In genomic region chr7:99143853-99144672, GRCh38 we compare ENCODE assay signal across 8 cellular contexts. TPM values are rescaled to one million over a fixed set of nuclear protein-coding genes. Genes with fewer than 3 reads are reported as not detected.
DNase-seq lines count a peak whose midpoint lies in the region; ATAC-seq, FAIRE-seq and TF ChIP-seq lines count a peak whose summit lies in the region.

SMURF1 (minus strand) TSS chr7:99144108; CDS start chr7:99143780, 328 bp downstream.

- CTCF ChIA-PET in IMR-90 (lab: Yijun Ruan, JAX): interaction anchor here (0.7 kb wide), 1 partner anchor 129 kb away, joined by 4 read pairs; no protein-coding TSS in a partner anchor

- dilution Hi-C loops in IMR-90 (cut with HindIII; ENCODE audit: low sequenced_read_pairs, unreplicated experiment): no loop called here

- peak; percentile 58 for ATAC-seq in DND-41 (ENCODE audit: insufficient read depth, low read depth)
- peak; percentile 76 for ATAC-seq in GM21515 (IDR thresholded peaks at IDR 0.05; ENCODE audit: unreplicated experiment)
- ATAC-seq in IMR-90 (ENCODE audit: low read depth): peak; percentile 55
- peak; percentile 62 for ATAC-seq in activated naive CD8-positive, alpha-beta T cell treated with anti-CD3 and anti-CD28 coated beads, Interleukin-2, amount 10 ng/mL, durations not matched to agents 7 days and 5 days (ENCODE audit: low read depth)
- ATAC-seq in Right ventricle myocardium superior (ENCODE audit: poor library complexity): peak; percentile 85
- ATAC-seq in pancreas: peak; percentile 68 to 81 (median 70)

- H3K36me3 ChIP-seq in DND-41 (ENCODE audit: insufficient read depth, low read length): no peaks in the 10 kb centered on the region
- H3K36me3 ChIP-seq in IMR-90 (ENCODE audit: control insufficient read depth, insufficient read depth, low read length): no peaks in the 10 kb centered on the region
- H3K36me3 ChIP-seq in SK-N-MC (ENCODE audit: insufficient read depth, low read length): 0 out of 2 replicates have a peak, but pooled peaks cover 11% of the 10 kb centered on the region
- no peaks in the 10 kb centered on the region for H3K36me3 ChIP-seq in pancreas
- H3K36me3 ChIP-seq in thyroid gland: no peaks in the 10 kb centered on the region

- peaks cover 34% of the 10 kb centered on the region for H3K4me1 Mint-ChIP-seq in activated naive CD8-positive, alpha-beta T cell treated with anti-CD3 and anti-CD28 coated beads, Interleukin-2, amount 10 ng/mL, durations not matched to agents 7 days and 5 days

- peak; percentile 4; the same call in 1 of the 2 replicates for TF ChIP-seq RAD21 in IMR-90 (IDR thresholded peaks at IDR 0.05; ENCODE audit: low read length)

- peak within 1 kb of the TSS; percentile 95 for H3K14ac ChIP-seq in IMR-90 (replicated peaks; ENCODE audit: low read depth, low read length)

- no peaks in the 10 kb centered on the region for H3K9me3 Mint-ChIP-seq in activated naive CD8-positive, alpha-beta T cell treated with anti-CD3 and anti-CD28 coated beads, Interleukin-2, amount 10 ng/mL, durations not matched to agents 7 days and 5 days

- H3K4me1 ChIP-seq in DND-41 (ENCODE audit: insufficient read depth, low read length) (peaks cover 44% of the 10 kb centered on the region), IMR-90 (ENCODE audit: control insufficient read depth, insufficient read depth, low read length) (peaks cover 3% of the 10 kb centered on the region), pancreas (peaks cover 0 to 25% (median 17%) of the 10 kb centered on the region in 3 donors), thyroid gland (peaks cover 12 to 16% of the 10 kb centered on the region in 2 donors)

- peak within 1 kb of the TSS; percentile 92 for H2AK9ac ChIP-seq in IMR-90 (replicated peaks; ENCODE audit: low read depth, low read length, poor library complexity)

- no peaks in the 10 kb centered on the region for H3K9me3 ChIP-seq in DND-41 (ENCODE audit: insufficient read depth, low read length, severe bottlenecking)
- H3K9me3 ChIP-seq in IMR-90 (ENCODE audit: control insufficient read depth, insufficient read depth, low read length): no peaks in the 10 kb centered on the region
- no peaks in the 10 kb centered on the region for H3K9me3 ChIP-seq in SK-N-MC (ENCODE audit: low read depth, low read length)
- no peaks in the 10 kb centered on the region for H3K9me3 ChIP-seq in pancreas
- no peaks in the 10 kb centered on the region for H3K9me3 ChIP-seq in thyroid gland

- H4K20me1 ChIP-seq in DND-41 (ENCODE audit: insufficient read depth, low read length): peaks cover 33% of the 10 kb centered on the region
- H4K20me1 ChIP-seq in IMR-90 (ENCODE audit: insufficient read depth, low read length): peaks cover 25% of the 10 kb centered on the region

- no peak for TF ChIP-seq CTCF in DND-41 (IDR thresholded peaks at IDR 0.05; ENCODE audit: borderline replicate concordance, extremely low read depth, low read length, poor library complexity, severe bottlenecking)
- no peak for TF ChIP-seq CTCF in IMR-90 (conservative IDR thresholded peaks at IDR 0.05; ENCODE audit: low read depth, low read length)
- no peak for TF ChIP-seq CTCF in pancreas (IDR thresholded peaks at IDR 0.05)
- no peak for TF ChIP-seq CTCF in thyroid gland (IDR thresholded peaks at IDR 0.05)

- peak within 1 kb of the TSS; percentile 69 for H4K91ac ChIP-seq in IMR-90 (ENCODE audit: insufficient read depth, low read depth, low read length)

- no peak for FAIRE-seq in pancreas (lab: Jason Lieb, UNC)

- peak within 1 kb of the TSS; percentile 100 for H2AFZ ChIP-seq in DND-41 (ENCODE audit: low read depth, low read length)
- H2AFZ ChIP-seq in IMR-90 (replicated peaks; ENCODE audit: low read length, poor library complexity): peak within 1 kb of the TSS; percentile 96

- POLR2A ChIA-PET in IMR-90 (lab: Charles Lee; ENCODE audit: unreplicated experiment): no interaction called here
- POLR2A ChIA-PET in activated naive CD8-positive, alpha-beta T cell treated with anti-CD3 and anti-CD28 coated beads, Interleukin-2, amount 10 ng/mL, durations not matched to agents 7 days and 5 days (lab: Charles Lee): interaction anchor here (0.6 to 2.1 kb wide), 2 partner anchors 181 to 344 kb away, joined by 6 to 8 read pairs; partner anchors contain the start of gene ARPC1A

- H3K27ac ChIP-seq in DND-41 (ENCODE audit: low read length) (peak within 1 kb of the TSS; percentile 74), IMR-90 (ENCODE audit: insufficient read depth, low read length) (peak within 1 kb of the TSS; percentile 98), SK-N-MC (peak within 1 kb of the TSS; percentile 78), pancreas (peak within 1 kb of the TSS; percentile 93 to 97 (median 94)), thyroid gland (peak within 1 kb of the TSS; percentile 85 to 97 (median 87))

- BruUV-seq in IMR-90 (replicated peaks; lab: Mats Ljungman, UMichigan): no TSS peak

- peak within 1 kb of the TSS; percentile 94 for H4K5ac ChIP-seq in IMR-90 (ENCODE audit: low read depth, low read length)

- H2BK120ac ChIP-seq in IMR-90 (ENCODE audit: low read depth, low read length): peak within 1 kb of the TSS; percentile 63; the same call in 1 of the 2 replicates

- WGBS in IMR-90 (ENCODE audit: extremely low coverage in 2 of 2, insufficient read length in 1 of 2), 2 experiments: 2% methylated on average over 13 of the region's 94 CpGs; no CpG with 5 or more reads in 1 of the 2 experiments
- WGBS in pancreas, 2 donors: 0 to 1% methylated on average over 73 to 94 of the region's 94 CpGs
- whole genome bisulfite sequencing in thyroid gland, 2 donors: 0 to 1% methylated on average over 9 to 15 of the region's 94 CpGs

- H3K27me3 Mint-ChIP-seq in activated naive CD8-positive, alpha-beta T cell treated with anti-CD3 and anti-CD28 coated beads, Interleukin-2, amount 10 ng/mL, durations not matched to agents 7 days and 5 days: peaks cover 15% of the 10 kb centered on the region

- no peak within 1 kb of the TSS for H2BK20ac ChIP-seq in IMR-90 (ENCODE audit: low read depth, low read length)

- H3K27me3 ChIP-seq in DND-41 (ENCODE audit: insufficient read depth, low read length, poor library complexity) (no peaks in the 10 kb centered on the region), IMR-90 (ENCODE audit: control insufficient read depth, insufficient read depth, low read length) (no peaks in the 10 kb centered on the region), pancreas (no peaks in the 10 kb centered on the region), thyroid gland (no peaks in the 10 kb centered on the region)

- H3K4ac ChIP-seq in IMR-90 (ENCODE audit: low read depth, low read length): peak within 1 kb of the TSS; percentile 84

- H3K79me2 ChIP-seq in DND-41 (ENCODE audit: insufficient read depth, low read length): peaks cover 41% of the 10 kb centered on the region

- in situ Hi-C loops in IMR-90 (cut with MboI; ENCODE audit: low sequenced_read_pairs): no loop called here

- peak within 1 kb of the TSS; percentile 91 for H2BK5ac ChIP-seq in IMR-90 (ENCODE audit: low read depth, low read length, poor library complexity, severe bottlenecking)

- intact Hi-C loops in IMR-90 (cut with micrococcal nuclease): loop anchor here (2.0 to 5.0 kb wide), 2 partner anchors 71 to 183 kb away; partner anchors contain the start of gene ARPC1A
- intact Hi-C loops in Right ventricle myocardium superior (cut with DNase I): no loop called here
- intact Hi-C loops in pancreas (cut with DNase I): loop anchor here in 1 of 3 donors (10.0 kb wide), 2 partner anchors 89 to 171 kb away; no protein-coding TSS in a partner anchor
- intact Hi-C loops in thyroid gland (cut with DNase I): loop anchor here (5.0 kb wide), 1 partner anchor 102 kb away; no protein-coding TSS in a partner anchor

- peak within 1 kb of the TSS; percentile 71; the same call in 1 of the 2 replicates for H2AK5ac ChIP-seq in IMR-90 (ENCODE audit: low read depth, low read length)

- peak within 1 kb of the TSS; percentile 91 for H3K27ac Mint-ChIP-seq in activated naive CD8-positive, alpha-beta T cell treated with anti-CD3 and anti-CD28 coated beads, Interleukin-2, amount 10 ng/mL, durations not matched to agents 7 days and 5 days

- peak within 1 kb of the TSS; percentile 54 for H3K56ac ChIP-seq in IMR-90 (ENCODE audit: extremely low read depth, insufficient read depth, low read length)

- peak within 1 kb of the TSS; percentile 87 to 91 for H4K8ac ChIP-seq in IMR-90 (ENCODE audit: low read depth in 2 of 2, low read length in 2 of 2)

- H3K18ac ChIP-seq in IMR-90 (ENCODE audit: low read depth, low read length): peak within 1 kb of the TSS; percentile 82

- DNase-seq in DND-41: peak; percentile 73
- peak; percentile 47 for DNase-seq in IMR-90
- no peak for DNase-seq in SK-N-MC (ENCODE audit: low read depth, low spot score)
- DNase-seq in activated naive CD8-positive, alpha-beta T cell treated with anti-CD3 and anti-CD28 coated beads, Interleukin-2, amount 10 ng/mL, durations not matched to agents 7 days and 5 days: peak; percentile 94
- DNase-seq in Right ventricle myocardium superior: peak; percentile 81
- DNase-seq in pancreas: peak; percentile 53 to 89 (median 79)
- DNase-seq in thyroid gland: peak; percentile 63 to 64

- H3K9ac ChIP-seq in DND-41 (ENCODE audit: low read depth, low read length): peak within 1 kb of the TSS; percentile 87
- peak within 1 kb of the TSS; percentile 98 for H3K9ac ChIP-seq in IMR-90 (ENCODE audit: low read depth, low read length)
- H3K9ac ChIP-seq in SK-N-MC (ENCODE audit: insufficient read length): peak within 1 kb of the TSS; percentile 94

- peaks cover 8 to 21% of the 10 kb centered on the region in 2 experiments; a peak in 3 of 4 replicates for H3K79me1 ChIP-seq in IMR-90 (ENCODE audit: low read depth in 1 of 2, low read length in 2 of 2)

- H3K9me1 ChIP-seq in IMR-90 (ENCODE audit: insufficient read depth, low read length): no peaks in the 10 kb centered on the region; the same call in 1 of the 2 replicates

- H3K23ac ChIP-seq in IMR-90 (ENCODE audit: low read depth, low read length): peak within 1 kb of the TSS; percentile 66; the same call in 1 of the 2 replicates

- peak within 1 kb of the TSS; percentile 95 for H3K4me3 Mint-ChIP-seq in activated naive CD8-positive, alpha-beta T cell treated with anti-CD3 and anti-CD28 coated beads, Interleukin-2, amount 10 ng/mL, durations not matched to agents 7 days and 5 days

- H3K4me3 ChIP-seq in DND-41 (ENCODE audit: low read depth in 1 of 2, low read length in 2 of 2): peak within 1 kb of the TSS; percentile 82 to 94
- peak within 1 kb of the TSS; percentile 99 for H3K4me3 ChIP-seq in IMR-90 (ENCODE audit: insufficient read depth, low read depth, low read length)
- H3K4me3 ChIP-seq in SK-N-MC: peak within 1 kb of the TSS; percentile 98
- peak within 1 kb of the TSS; percentile 84 to 98 (median 92) for H3K4me3 ChIP-seq in pancreas
- H3K4me3 ChIP-seq in thyroid gland (replicated peaks in 1 of 3): peak within 1 kb of the TSS; percentile 68 to 98 (median 70)

- peaks cover 10% of the 10 kb centered on the region for H3K36me3 Mint-ChIP-seq in activated naive CD8-positive, alpha-beta T cell treated with anti-CD3 and anti-CD28 coated beads, Interleukin-2, amount 10 ng/mL, durations not matched to agents 7 days and 5 days

- TF ChIP-seq POLR2A in IMR-90 (IDR thresholded peaks at IDR 0.05; ENCODE audit: low read depth, low read length): no peak; the same call in 1 of the 2 replicates
- TF ChIP-seq POLR2A in thyroid gland (IDR thresholded peaks at IDR 0.05): peak in 1 of 2 donors; percentile 62

- H3K4me2 ChIP-seq in DND-41 (ENCODE audit: insufficient read depth, low read length): peak within 1 kb of the TSS; percentile 80
- H3K4me2 ChIP-seq in IMR-90 (ENCODE audit: low read depth, low read length): peak within 1 kb of the TSS; percentile 98

- no peak within 1 kb of the TSS for H2BK15ac ChIP-seq in IMR-90 (ENCODE audit: low read depth, low read length)

RNA-seq across cellular contexts. Expression of gene SMURF1, which starts in this region (rescaled TPM):
- total RNA-seq in IMR-90 (2012; rRNA removed) (20.3 and 21.7 TPM in 2 replicates), Right ventricle myocardium superior (9.0 TPM), pancreas (10 to 100 TPM in 5 of 6 donors, 1 to 10 TPM in 1; 9.0 to 22.7 (median 15.7) TPM), thyroid gland (10 to 100 TPM; 13.9 to 20.6 (median 16.7) TPM)
- polyA plus RNA-seq in IMR-90 (2012; rRNA removed) (13.3 and 13.4 TPM in 2 replicates), pancreas (10 to 100 TPM in 1 of 2 donors, 1 to 10 TPM in 1; 7.6 to 14.7 TPM)
- polyA plus RNA-seq in IMR-90 (2012; cell fraction: cytosol; rRNA removed): 6.4 and 8.0 TPM in 2 replicates
- polyA plus RNA-seq in IMR-90 (2012; cell fraction: nucleus; rRNA removed; ENCODE audit: low replicate concordance): 24.1 and 44.4 TPM in 2 replicates
- 10 to 100 TPM; 15.1 to 16.2 TPM for total RNA-seq in activated naive CD8-positive, alpha-beta T cell treated with anti-CD3 and anti-CD28 coated beads, Interleukin-2, amount 10 ng/mL, durations not matched to agents 7 days and 5 days
